1 cellular context compared by ENCODE assay signal in the genomic region with DNA sequence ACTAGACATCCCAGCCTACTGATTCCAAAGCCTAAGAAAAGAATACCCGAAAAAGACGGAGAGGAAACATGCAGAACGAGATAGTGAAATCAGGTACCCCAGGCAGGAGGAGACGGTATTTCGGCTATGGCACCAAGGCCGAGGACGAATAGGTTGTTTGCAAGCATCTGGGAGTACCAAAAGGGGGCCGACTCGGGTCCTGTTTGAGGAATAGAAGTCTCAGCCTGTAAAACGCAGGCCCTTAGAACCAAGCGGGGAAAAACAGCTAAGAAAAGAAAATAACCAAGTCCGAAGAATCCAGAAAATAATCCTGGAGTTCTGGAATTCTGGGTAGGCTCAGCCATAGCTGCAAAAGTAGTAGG.
TF ChIP-seq lines count a peak whose summit lies in the region.

No MANE protein-coding gene starts in this region.

TF ChIP-seq in SK-N-SH, 30 proteins besides CTCF, POLR2A, EP300 and RAD21:
- TF ChIP-seq GABPA (IDR thresholded peaks at IDR 0.05; ENCODE audit: low read depth) (no peak), ELF1 (IDR thresholded peaks at IDR 0.05) (no peak), RFX5 (IDR thresholded peaks at IDR 0.05; ENCODE audit: low read length) (no peak), NFIC (IDR thresholded peaks at IDR 0.05; ENCODE audit: borderline replicate concordance) (no peak)
- TF ChIP-seq, protein P1, sequence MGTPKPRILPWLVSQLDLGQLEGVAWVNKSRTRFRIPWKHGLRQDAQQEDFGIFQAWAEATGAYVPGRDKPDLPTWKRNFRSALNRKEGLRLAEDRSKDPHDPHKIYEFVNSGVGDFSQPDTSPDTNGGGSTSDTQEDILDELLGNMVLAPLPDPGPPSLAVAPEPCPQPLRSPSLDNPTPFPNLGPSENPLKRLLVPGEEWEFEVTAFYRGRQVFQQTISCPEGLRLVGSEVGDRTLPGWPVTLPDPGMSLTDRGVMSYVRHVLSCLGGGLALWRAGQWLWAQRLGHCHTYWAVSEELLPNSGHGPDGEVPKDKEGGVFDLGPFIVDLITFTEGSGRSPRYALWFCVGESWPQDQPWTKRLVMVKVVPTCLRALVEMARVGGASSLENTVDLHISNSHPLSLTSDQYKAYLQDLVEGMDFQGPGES (IDR thresholded peaks at IDR 0.05; ENCODE audit: low read depth, low read length) = no peak
- TF ChIP-seq, protein P2, sequence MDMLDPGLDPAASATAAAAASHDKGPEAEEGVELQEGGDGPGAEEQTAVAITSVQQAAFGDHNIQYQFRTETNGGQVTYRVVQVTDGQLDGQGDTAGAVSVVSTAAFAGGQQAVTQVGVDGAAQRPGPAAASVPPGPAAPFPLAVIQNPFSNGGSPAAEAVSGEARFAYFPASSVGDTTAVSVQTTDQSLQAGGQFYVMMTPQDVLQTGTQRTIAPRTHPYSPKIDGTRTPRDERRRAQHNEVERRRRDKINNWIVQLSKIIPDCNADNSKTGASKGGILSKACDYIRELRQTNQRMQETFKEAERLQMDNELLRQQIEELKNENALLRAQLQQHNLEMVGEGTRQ (IDR thresholded peaks at IDR 0.05; ENCODE audit: borderline replicate concordance, low read depth, low read length) = no peak
